In genomic region chr6:98947411-98948292, GRCh38 we compare ENCODE assay signal across 1 cellular context.
A peak's percentile ranks its signal among the peaks of the same experiment; 100 is the strongest.
TF ChIP-seq lines count a peak whose summit lies in the region.

FBXL4 (minus strand) TSS chr6:98947946; CDS start chr6:98926988, 20,958 bp downstream.

TF ChIP-seq in HepG2, 621 proteins besides CTCF, POLR2A, EP300 and RAD21 (continued from another document and continues in another):
- no peak for TF ChIP-seq CHD2 (IDR thresholded peaks at IDR 0.05; ENCODE audit: low read depth, low read length)
- peak; percentile 64 for TF ChIP-seq HNRNPLL (IDR thresholded peaks at IDR 0.05; ENCODE audit: low read depth, low read length, poor library complexity, severe bottlenecking)
- no peak for TF ChIP-seq RXRB (CRISPR knock-in tag; IDR thresholded peaks at IDR 0.05; ENCODE audit: borderline replicate concordance)
- no peak for TF ChIP-seq GATAD2A (CRISPR knock-in tag; IDR thresholded peaks at IDR 0.05)
- TF ChIP-seq ZNF335 (CRISPR knock-in tag; IDR thresholded peaks at IDR 0.05), result 0 out of 2 replicates have a peak, but pooled peaks have one; percentile 35
- no peak for TF ChIP-seq ZNF83 (CRISPR knock-in tag; IDR thresholded peaks at IDR 0.05; ENCODE audit: borderline replicate concordance)
- TF ChIP-seq, protein P1, sequence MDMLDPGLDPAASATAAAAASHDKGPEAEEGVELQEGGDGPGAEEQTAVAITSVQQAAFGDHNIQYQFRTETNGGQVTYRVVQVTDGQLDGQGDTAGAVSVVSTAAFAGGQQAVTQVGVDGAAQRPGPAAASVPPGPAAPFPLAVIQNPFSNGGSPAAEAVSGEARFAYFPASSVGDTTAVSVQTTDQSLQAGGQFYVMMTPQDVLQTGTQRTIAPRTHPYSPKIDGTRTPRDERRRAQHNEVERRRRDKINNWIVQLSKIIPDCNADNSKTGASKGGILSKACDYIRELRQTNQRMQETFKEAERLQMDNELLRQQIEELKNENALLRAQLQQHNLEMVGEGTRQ (IDR thresholded peaks at IDR 0.05; ENCODE audit: low read depth, low read length), result no peak
- TF ChIP-seq, protein P1 (CRISPR knock-in tag; IDR thresholded peaks at IDR 0.05; ENCODE audit: borderline replicate concordance), result no peak
- peak; percentile 11 for TF ChIP-seq YY1 (IDR thresholded peaks at IDR 0.05; ENCODE audit: insufficient read depth, insufficient replicate concordance, low read depth, low read length)
- no peak for TF ChIP-seq CBX5 (CRISPR knock-in tag; IDR thresholded peaks at IDR 0.05; ENCODE audit: borderline replicate concordance)
- TF ChIP-seq ZNF773 (CRISPR knock-in tag; IDR thresholded peaks at IDR 0.05; ENCODE audit: borderline replicate concordance), result no peak
- TF ChIP-seq PHF20 (CRISPR knock-in tag; IDR thresholded peaks at IDR 0.05), result peak; percentile 13; the same call in 1 of the 2 replicates
- no peak for TF ChIP-seq MEF2D (CRISPR knock-in tag; IDR thresholded peaks at IDR 0.05)
- no peak for TF ChIP-seq ZNF549 (CRISPR knock-in tag; IDR thresholded peaks at IDR 0.05)
- no peak for TF ChIP-seq ZNF850 (CRISPR knock-in tag; conservative IDR thresholded peaks at IDR 0.05)
- TF ChIP-seq FOXA1 (IDR thresholded peaks at IDR 0.05), result no peak
- peak; percentile 86 for TF ChIP-seq FOXA1 (CRISPR knock-in tag; IDR thresholded peaks at IDR 0.05)
- peak; percentile 13 for TF ChIP-seq PHF5A (CRISPR knock-in tag; IDR thresholded peaks at IDR 0.05; ENCODE audit: low read depth, unreplicated experiment)
- TF ChIP-seq ZNF800 (CRISPR knock-in tag; IDR thresholded peaks at IDR 0.05), result peak; percentile 77
- no peak for TF ChIP-seq FOXP1 (IDR thresholded peaks at IDR 0.05)
- TF ChIP-seq FOXP1 (CRISPR knock-in tag; IDR thresholded peaks at IDR 0.05), result peak; percentile 61
- TF ChIP-seq SKI (IDR thresholded peaks at IDR 0.05; ENCODE audit: partially characterized antibody), result peak; percentile 15
- TF ChIP-seq CREBL2 (CRISPR knock-in tag; IDR thresholded peaks at IDR 0.05; ENCODE audit: borderline replicate concordance), result no peak
- TF ChIP-seq, protein P2, sequence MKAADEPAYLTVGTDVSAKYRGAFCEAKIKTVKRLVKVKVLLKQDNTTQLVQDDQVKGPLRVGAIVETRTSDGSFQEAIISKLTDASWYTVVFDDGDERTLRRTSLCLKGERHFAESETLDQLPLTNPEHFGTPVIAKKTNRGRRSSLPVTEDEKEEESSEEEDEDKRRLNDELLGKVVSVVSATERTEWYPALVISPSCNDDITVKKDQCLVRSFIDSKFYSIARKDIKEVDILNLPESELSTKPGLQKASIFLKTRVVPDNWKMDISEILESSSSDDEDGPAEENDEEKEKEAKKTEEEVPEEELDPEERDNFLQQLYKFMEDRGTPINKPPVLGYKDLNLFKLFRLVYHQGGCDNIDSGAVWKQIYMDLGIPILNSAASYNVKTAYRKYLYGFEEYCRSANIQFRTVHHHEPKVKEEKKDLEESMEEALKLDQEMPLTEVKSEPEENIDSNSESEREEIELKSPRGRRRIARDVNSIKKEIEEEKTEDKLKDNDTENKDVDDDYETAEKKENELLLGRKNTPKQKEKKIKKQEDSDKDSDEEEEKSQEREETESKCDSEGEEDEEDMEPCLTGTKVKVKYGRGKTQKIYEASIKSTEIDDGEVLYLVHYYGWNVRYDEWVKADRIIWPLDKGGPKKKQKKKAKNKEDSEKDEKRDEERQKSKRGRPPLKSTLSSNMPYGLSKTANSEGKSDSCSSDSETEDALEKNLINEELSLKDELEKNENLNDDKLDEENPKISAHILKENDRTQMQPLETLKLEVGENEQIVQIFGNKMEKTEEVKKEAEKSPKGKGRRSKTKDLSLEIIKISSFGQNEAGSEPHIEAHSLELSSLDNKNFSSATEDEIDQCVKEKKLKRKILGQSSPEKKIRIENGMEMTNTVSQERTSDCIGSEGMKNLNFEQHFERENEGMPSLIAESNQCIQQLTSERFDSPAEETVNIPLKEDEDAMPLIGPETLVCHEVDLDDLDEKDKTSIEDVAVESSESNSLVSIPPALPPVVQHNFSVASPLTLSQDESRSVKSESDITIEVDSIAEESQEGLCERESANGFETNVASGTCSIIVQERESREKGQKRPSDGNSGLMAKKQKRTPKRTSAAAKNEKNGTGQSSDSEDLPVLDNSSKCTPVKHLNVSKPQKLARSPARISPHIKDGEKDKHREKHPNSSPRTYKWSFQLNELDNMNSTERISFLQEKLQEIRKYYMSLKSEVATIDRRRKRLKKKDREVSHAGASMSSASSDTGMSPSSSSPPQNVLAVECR (CRISPR knock-in tag; IDR thresholded peaks at IDR 0.05; ENCODE audit: borderline replicate concordance), result peak; percentile 36; the same call in 1 of the 2 replicates
- peak; percentile 62; the same call in 1 of the 2 replicates for TF ChIP-seq ZSCAN31 (CRISPR knock-in tag; IDR thresholded peaks at IDR 0.05; ENCODE audit: low read depth)
- TF ChIP-seq ZNF674 (CRISPR knock-in tag; IDR thresholded peaks at IDR 0.05; ENCODE audit: low read depth), result 0 out of 2 replicates have a peak, but pooled peaks have one; percentile 59
- TF ChIP-seq ZNF780A (CRISPR knock-in tag; IDR thresholded peaks at IDR 0.05), result peak; percentile 81; the same call in 1 of the 2 replicates
- no peak for TF ChIP-seq SUZ12 (IDR thresholded peaks at IDR 0.05; ENCODE audit: low read depth, low read length)
- TF ChIP-seq ZNF383 (CRISPR knock-in tag; IDR thresholded peaks at IDR 0.05; ENCODE audit: borderline replicate concordance), result no peak
- peak; percentile 83; the same call in 1 of the 2 replicates for TF ChIP-seq HOXA9 (CRISPR knock-in tag; IDR thresholded peaks at IDR 0.05; ENCODE audit: borderline replicate concordance)
- no peak for TF ChIP-seq ZNF703 (CRISPR knock-in tag; IDR thresholded peaks at IDR 0.05; ENCODE audit: borderline replicate concordance)
- TF ChIP-seq ASH2L (IDR thresholded peaks at IDR 0.05; ENCODE audit: insufficient read length, low read depth, low read length), result peak; percentile 51
- no peak for TF ChIP-seq CBX1 (IDR thresholded peaks at IDR 0.05; ENCODE audit: low read depth)
- 0 out of 2 replicates have a peak, but pooled peaks have one; percentile 49 for TF ChIP-seq ELF4 (CRISPR knock-in tag; IDR thresholded peaks at IDR 0.05; ENCODE audit: borderline replicate concordance)
- 0 out of 2 replicates have a peak, but pooled peaks have one; percentile 31 for TF ChIP-seq ARNTL (CRISPR knock-in tag; IDR thresholded peaks at IDR 0.05)
- TF ChIP-seq MAF1 (CRISPR knock-in tag; IDR thresholded peaks at IDR 0.05; ENCODE audit: borderline replicate concordance), result 0 out of 2 replicates have a peak, but pooled peaks have one; percentile 34
- peak; percentile 91 for TF ChIP-seq MYC (CRISPR knock-in tag; IDR thresholded peaks at IDR 0.05; ENCODE audit: borderline replicate concordance)
- no peak; the same call in 1 of the 2 replicates for TF ChIP-seq ZNF629 (CRISPR knock-in tag; conservative IDR thresholded peaks at IDR 0.05)
- TF ChIP-seq, protein P3, sequence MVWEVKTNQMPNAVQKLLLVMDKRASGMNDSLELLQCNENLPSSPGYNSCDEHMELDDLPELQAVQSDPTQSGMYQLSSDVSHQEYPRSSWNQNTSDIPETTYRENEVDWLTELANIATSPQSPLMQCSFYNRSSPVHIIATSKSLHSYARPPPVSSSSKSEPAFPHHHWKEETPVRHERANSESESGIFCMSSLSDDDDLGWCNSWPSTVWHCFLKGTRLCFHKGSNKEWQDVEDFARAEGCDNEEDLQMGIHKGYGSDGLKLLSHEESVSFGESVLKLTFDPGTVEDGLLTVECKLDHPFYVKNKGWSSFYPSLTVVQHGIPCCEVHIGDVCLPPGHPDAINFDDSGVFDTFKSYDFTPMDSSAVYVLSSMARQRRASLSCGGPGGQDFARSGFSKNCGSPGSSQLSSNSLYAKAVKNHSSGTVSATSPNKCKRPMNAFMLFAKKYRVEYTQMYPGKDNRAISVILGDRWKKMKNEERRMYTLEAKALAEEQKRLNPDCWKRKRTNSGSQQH (CRISPR knock-in tag; IDR thresholded peaks at IDR 0.05; ENCODE audit: low read depth), result no peak
- TF ChIP-seq DBP (CRISPR knock-in tag; IDR thresholded peaks at IDR 0.05; ENCODE audit: not compliant biosample characterization), result peak; percentile 2
- TF ChIP-seq FOXO1 (CRISPR knock-in tag; IDR thresholded peaks at IDR 0.05), result peak; percentile 81
- TF ChIP-seq, protein P4, sequence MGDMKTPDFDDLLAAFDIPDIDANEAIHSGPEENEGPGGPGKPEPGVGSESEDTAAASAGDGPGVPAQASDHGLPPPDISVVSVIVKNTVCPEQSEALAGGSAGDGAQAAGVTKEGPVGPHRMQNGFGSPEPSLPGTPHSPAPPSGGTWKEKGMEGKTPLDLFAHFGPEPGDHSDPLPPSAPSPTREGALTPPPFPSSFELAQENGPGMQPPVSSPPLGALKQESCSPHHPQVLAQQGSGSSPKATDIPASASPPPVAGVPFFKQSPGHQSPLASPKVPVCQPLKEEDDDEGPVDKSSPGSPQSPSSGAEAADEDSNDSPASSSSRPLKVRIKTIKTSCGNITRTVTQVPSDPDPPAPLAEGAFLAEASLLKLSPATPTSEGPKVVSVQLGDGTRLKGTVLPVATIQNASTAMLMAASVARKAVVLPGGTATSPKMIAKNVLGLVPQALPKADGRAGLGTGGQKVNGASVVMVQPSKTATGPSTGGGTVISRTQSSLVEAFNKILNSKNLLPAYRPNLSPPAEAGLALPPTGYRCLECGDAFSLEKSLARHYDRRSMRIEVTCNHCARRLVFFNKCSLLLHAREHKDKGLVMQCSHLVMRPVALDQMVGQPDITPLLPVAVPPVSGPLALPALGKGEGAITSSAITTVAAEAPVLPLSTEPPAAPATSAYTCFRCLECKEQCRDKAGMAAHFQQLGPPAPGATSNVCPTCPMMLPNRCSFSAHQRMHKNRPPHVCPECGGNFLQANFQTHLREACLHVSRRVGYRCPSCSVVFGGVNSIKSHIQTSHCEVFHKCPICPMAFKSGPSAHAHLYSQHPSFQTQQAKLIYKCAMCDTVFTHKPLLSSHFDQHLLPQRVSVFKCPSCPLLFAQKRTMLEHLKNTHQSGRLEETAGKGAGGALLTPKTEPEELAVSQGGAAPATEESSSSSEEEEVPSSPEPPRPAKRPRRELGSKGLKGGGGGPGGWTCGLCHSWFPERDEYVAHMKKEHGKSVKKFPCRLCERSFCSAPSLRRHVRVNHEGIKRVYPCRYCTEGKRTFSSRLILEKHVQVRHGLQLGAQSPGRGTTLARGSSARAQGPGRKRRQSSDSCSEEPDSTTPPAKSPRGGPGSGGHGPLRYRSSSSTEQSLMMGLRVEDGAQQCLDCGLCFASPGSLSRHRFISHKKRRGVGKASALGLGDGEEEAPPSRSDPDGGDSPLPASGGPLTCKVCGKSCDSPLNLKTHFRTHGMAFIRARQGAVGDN (CRISPR knock-in tag; IDR thresholded peaks at IDR 0.05), result peak; percentile 91
- TF ChIP-seq, protein P5, sequence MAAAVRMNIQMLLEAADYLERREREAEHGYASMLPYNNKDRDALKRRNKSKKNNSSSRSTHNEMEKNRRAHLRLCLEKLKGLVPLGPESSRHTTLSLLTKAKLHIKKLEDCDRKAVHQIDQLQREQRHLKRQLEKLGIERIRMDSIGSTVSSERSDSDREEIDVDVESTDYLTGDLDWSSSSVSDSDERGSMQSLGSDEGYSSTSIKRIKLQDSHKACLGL (CRISPR knock-in tag; IDR thresholded peaks at IDR 0.05), result peak; percentile 78; the same call in 1 of the 2 replicates
- TF ChIP-seq ESRRA (CRISPR knock-in tag; IDR thresholded peaks at IDR 0.05; ENCODE audit: low read depth), result no peak
- TF ChIP-seq SOX6 (IDR thresholded peaks at IDR 0.05), result no peak
- 0 out of 2 replicates have a peak, but pooled peaks have one; percentile 3 for TF ChIP-seq SOX6 (CRISPR knock-in tag; IDR thresholded peaks at IDR 0.05)
- no peak for TF ChIP-seq ZKSCAN8 (CRISPR knock-in tag; IDR thresholded peaks at IDR 0.05; ENCODE audit: borderline replicate concordance)
- TF ChIP-seq XBP1 (CRISPR knock-in tag; IDR thresholded peaks at IDR 0.05), result no peak
- TF ChIP-seq ZNF883 (CRISPR knock-in tag; IDR thresholded peaks at IDR 0.05; ENCODE audit: not compliant biosample characterization), result peak; percentile 55
- no peak for TF ChIP-seq FOXM1 (CRISPR knock-in tag; IDR thresholded peaks at IDR 0.05)
